Comparison of ENCODE assay signal across 8 cellular contexts in genomic region chr6:33206864-33207568, GRCh38. TPM values are rescaled to one million over a fixed set of nuclear protein-coding genes. Genes with fewer than 3 reads are reported as not detected.
DNase-seq lines count a peak whose midpoint lies in the region; ATAC-seq and TF ChIP-seq lines count a peak whose summit lies in the region.

No MANE protein-coding gene starts in this region.

- H3K9me3 ChIP-seq in SJCRH30 (replicated peaks): no peaks in the 10 kb centered on the region

- H3K36me3 ChIP-seq in SJCRH30: peaks cover 22% of the 10 kb centered on the region

- TF ChIP-seq CTCF in foreskin keratinocyte (conservative IDR thresholded peaks at IDR 0.05) (no peak), retinal pigment epithelial cell (conservative IDR thresholded peaks at IDR 0.05; ENCODE audit: low read depth, low read length) (no peak)

- peak; percentile 8 for ATAC-seq in foreskin keratinocyte
- ATAC-seq in HG02759 (IDR thresholded peaks at IDR 0.05; ENCODE audit: unreplicated experiment): no peak
- no peak for ATAC-seq in HG02588 (IDR thresholded peaks at IDR 0.05; ENCODE audit: unreplicated experiment)

- H3K27me3 ChIP-seq in SJCRH30 (no peaks in the 10 kb centered on the region), foreskin keratinocyte (no peaks in the 10 kb centered on the region)

- H3K4me3 ChIP-seq in SJCRH30 (peak overlapping the region; percentile 75), retinal pigment epithelial cell (ENCODE audit: low read length) (peak overlapping the region; percentile 87)

- peaks cover 11% of the 10 kb centered on the region for H3K4me1 ChIP-seq in SJCRH30
- peaks cover 22% of the 10 kb centered on the region for H3K4me1 ChIP-seq in foreskin keratinocyte

- DNase-seq in GM19238 (ENCODE audit: insufficient read length, low spot score) (peak; percentile 2), SJCRH30 (no peak), foreskin keratinocyte (peak in 1 of 2 donors; percentile 44), retinal pigment epithelial cell (ENCODE audit: low read depth) (no peak), cortex of kidney (lab: John Stamatoyannopoulos, UW) (no peak), GM19240 (ENCODE audit: insufficient read length, low spot score) (no peak)

- H3K27ac ChIP-seq in SJCRH30 (peak overlapping the region; percentile 70), foreskin keratinocyte (peak overlapping the region; percentile 81)

RNA-seq across cellular contexts. Expression of gene RING1, which starts 1.3 kb away (rescaled TPM):
- 14.9 and 16.4 TPM in 2 replicates for total RNA-seq in SJCRH30 (2014; rRNA removed; shearing (Covaris generic))
- total RNA-seq in foreskin keratinocyte: 35.3 and 37.1 TPM in 2 replicates
- polyA plus RNA-seq in foreskin keratinocyte: 47.6 and 48.9 TPM in 2 replicates

RNA-seq across cellular contexts. Expression of gene HSD17B8, which starts 2.6 kb away (rescaled TPM):
- total RNA-seq in SJCRH30 (2014; rRNA removed; shearing (Covaris generic)): 1.0 and 1.5 TPM in 2 replicates
- 16.7 and 18.2 TPM in 2 replicates for total RNA-seq in foreskin keratinocyte
- 24.1 and 26.2 TPM in 2 replicates for polyA plus RNA-seq in foreskin keratinocyte

RNA-seq across cellular contexts. Expression of gene SLC39A7, which starts 6.3 kb away (rescaled TPM):
- total RNA-seq in SJCRH30 (2014; rRNA removed; shearing (Covaris generic)): 71.8 and 75.1 TPM in 2 replicates
- total RNA-seq in foreskin keratinocyte: 72.4 TPM in 2 replicates
- 93.2 and 101 TPM in 2 replicates for polyA plus RNA-seq in foreskin keratinocyte

RNA-seq across cellular contexts. Expression of gene RXRB, which starts 6.6 kb away (rescaled TPM):
- 24.4 and 25.9 TPM in 2 replicates for total RNA-seq in SJCRH30 (2014; rRNA removed; shearing (Covaris generic))
- 18.3 and 23.3 TPM in 2 replicates for total RNA-seq in foreskin keratinocyte
- polyA plus RNA-seq in foreskin keratinocyte: 23.4 and 27.8 TPM in 2 replicates

RNA-seq across cellular contexts. Expression of gene COL11A2, which starts 14.7 kb away (rescaled TPM):
- 3.8 and 4.0 TPM in 2 replicates for total RNA-seq in SJCRH30 (2014; rRNA removed; shearing (Covaris generic))
- total RNA-seq in foreskin keratinocyte: 0.07 and 0.18 TPM in 2 replicates
- polyA plus RNA-seq in foreskin keratinocyte: 0.13 and 0.16 TPM in 2 replicates
